Comparison of ENCODE assay signal across 39 cellular contexts in genomic region chr6:37595859-37596258, GRCh38.
"Had no signal": no experiment of that assay in that cellular context is flagged by ENCODE, and none has a peak within 500 bp of the region (broad histone marks: within the 10 kb centered on the region; RNA-seq: fewer than 3 reads in every experiment).

No MANE protein-coding gene starts in this region.

- H3K27ac Mint-ChIP-seq: activated CD4-positive, alpha-beta memory T cell treated with anti-CD3 and anti-CD28 coated beads, Interleukin-2, amount 10 ng/mL, durations not matched to agents 7 days and 5 days; activated CD4-positive, alpha-beta T cell treated with anti-CD3 and anti-CD28 coated beads for 36 hours; activated CD4-positive, alpha-beta T cell treated with anti-CD3 and anti-CD28 coated beads, Interleukin-2, amount 10 ng/mL, durations not matched to agents 7 days and 5 days; activated CD8-positive, alpha-beta memory T cell treated with anti-CD3 and anti-CD28 coated beads, Interleukin-2, amount 10 ng/mL, durations not matched to agents 7 days and 5 days; activated CD8-positive, alpha-beta T cell treated with anti-CD3 and anti-CD28 coated beads, Interleukin-2, amount 10 ng/mL, durations not matched to agents 7 days and 5 days; activated naive CD4-positive, alpha-beta T cell treated with anti-CD3 and anti-CD28 coated beads, Interleukin-2, amount 10 ng/mL, durations not matched to agents 7 days and 5 days; activated naive CD4-positive, alpha-beta T cell treated with anti-CD3 and anti-CD28 coated beads, Interleukin-2, amount 50 U/mL, for 24 hours; activated naive CD8-positive, alpha-beta T cell; activated naive CD8-positive, alpha-beta T cell treated with anti-CD3 and anti-CD28 coated beads, Interleukin-2, amount 10 ng/mL, durations not matched to agents 7 days and 5 days; activated naive CD8-positive, alpha-beta T cell treated with anti-CD3 and anti-CD28 coated beads, Interleukin-2, amount 50 U/mL, for 24 hours; activated T-cell treated with anti-CD3 and anti-CD28 coated beads, Interleukin-2, amount 50 U/mL, for 24 hours; activated T-helper 2 cell treated with anti-CD3 and anti-CD28 coated beads, Interferon-gamma antibody, Interleukin-2, Interleukin-4, amounts not matched to agents 10 μg/mL and 5 μg/mL and 100 μg/mL, durations not matched to agents 14 hours and 24 hours and 36 hours; brain; T-helper 1 cell treated with Interleukin-12 subunit alpha and Interleukin-12 subunit beta and Interleukin-4 antibody, amounts not matched to agents 30 μg/mL and 1 μg/mL, for 36 hours; T-helper 2 cell treated with Interferon-gamma antibody and Interleukin-4, amounts not matched to agents 5 μg/mL and 100 μg/mL, for 36 hours; WTC11 had no signal

- H3K36me3 ChIP-seq: ascending aorta, cardiac muscle cell, WERI-Rb-1 had no signal

- H3K4me1 ChIP-seq: ascending aorta had no signal

- H3K27ac ChIP-seq: ascending aorta, cardiac muscle cell, WERI-Rb-1 had no signal

- DNase-seq: activated CD4-positive, alpha-beta memory T cell treated with anti-CD3 and anti-CD28 coated beads, Interleukin-2, amount 10 ng/mL, durations not matched to agents 7 days and 5 days; activated CD4-positive, alpha-beta T cell treated with anti-CD3 and anti-CD28 coated beads for 1 hour; activated CD4-positive, alpha-beta T cell treated with anti-CD3 and anti-CD28 coated beads for 36 hours; activated CD4-positive, alpha-beta T cell treated with anti-CD3 and anti-CD28 coated beads for 48 hours; activated CD4-positive, alpha-beta T cell treated with anti-CD3 and anti-CD28 coated beads, Interleukin-2, amount 10 ng/mL, durations not matched to agents 7 days and 5 days; activated CD4-positive, alpha-beta T cell treated with anti-CD3 and anti-CD28 coated beads, Interleukin-2, amount 50 U/mL, for 48 hours; activated CD4-positive, CD25-positive, alpha-beta regulatory T cell; activated CD8-positive, alpha-beta memory T cell treated with anti-CD3 and anti-CD28 coated beads for 24 hours; activated CD8-positive, alpha-beta memory T cell treated with anti-CD3 and anti-CD28 coated beads, Interleukin-2, amount 10 ng/mL, durations not matched to agents 7 days and 5 days; activated CD8-positive, alpha-beta memory T cell treated with anti-CD3 and anti-CD28 coated beads, Interleukin-2, amount 50 U/mL, for 48 hours; activated CD8-positive, alpha-beta T cell treated with anti-CD3 and anti-CD28 coated beads, Interleukin-2, amount 10 ng/mL, durations not matched to agents 7 days and 5 days; activated effector memory CD4-positive, alpha-beta T cell treated with Interleukin-2 at 50 U/mL for 16 hours; activated gamma-delta T cell; activated naive CD4-positive, alpha-beta T cell treated with anti-CD3 and anti-CD28 coated beads, Interleukin-2, amount 10 ng/mL, durations not matched to agents 7 days and 5 days; activated naive CD4-positive, alpha-beta T cell treated with Interleukin-2 at 50 U/mL for 16 hours; activated naive CD8-positive, alpha-beta T cell treated with anti-CD3 and anti-CD28 coated beads, Interleukin-2, amount 10 ng/mL, durations not matched to agents 7 days and 5 days; activated naive CD8-positive, alpha-beta T cell treated with anti-CD3 and anti-CD28 coated beads, Interleukin-2, amount 50 U/mL, for 24 hours; activated T-cell treated with anti-CD3 and anti-CD28 coated beads, Interleukin-2, amount 50 U/mL, for 24 hours; activated T-cell treated with anti-CD3 and anti-CD28 coated beads, Interleukin-2, amount 50 U/mL, for 48 hours; amygdala; anterior cingulate cortex; caudate nucleus; cerebellar nuclear complex; T-helper 1 cell; T-helper 2 cell; T-helper 9 cell; WERI-Rb-1 had no signal

- ATAC-seq: activated CD4-positive, alpha-beta T cell treated with anti-CD3 and anti-CD28 coated beads for 36 hours; activated CD4-positive, CD25-positive, alpha-beta regulatory T cell treated with anti-CD3 and anti-CD28 coated beads, Interleukin-2, amount 50 U/mL, for 24 hours; activated CD8-positive, alpha-beta memory T cell treated with anti-CD3 and anti-CD28 coated beads, Interleukin-2, amount 10 ng/mL, durations not matched to agents 7 days and 5 days; activated CD8-positive, alpha-beta T cell treated with anti-CD3 and anti-CD28 coated beads, Interleukin-2, amount 10 ng/mL, durations not matched to agents 7 days and 5 days; activated naive CD8-positive, alpha-beta T cell treated with anti-CD3 and anti-CD28 coated beads, Interleukin-2, amount 50 U/mL, for 24 hours had no signal

- H3K36me3 Mint-ChIP-seq: activated CD8-positive, alpha-beta memory T cell treated with anti-CD3 and anti-CD28 coated beads, Interleukin-2, amount 10 ng/mL, durations not matched to agents 7 days and 5 days; activated naive CD4-positive, alpha-beta T cell treated with anti-CD3 and anti-CD28 coated beads, Interleukin-2, amount 10 ng/mL, durations not matched to agents 7 days and 5 days; activated naive CD4-positive, alpha-beta T cell treated with anti-CD3 and anti-CD28 coated beads, Interleukin-2, amount 50 U/mL, for 24 hours; activated naive CD8-positive, alpha-beta T cell; activated naive CD8-positive, alpha-beta T cell treated with anti-CD3 and anti-CD28 coated beads, Interleukin-2, amount 10 ng/mL, durations not matched to agents 7 days and 5 days; brain; WTC11 had no signal

- H3K27me3 Mint-ChIP-seq: activated naive CD8-positive, alpha-beta T cell treated with anti-CD3 and anti-CD28 coated beads, Interleukin-2, amount 10 ng/mL, durations not matched to agents 7 days and 5 days; activated naive CD8-positive, alpha-beta T cell treated with anti-CD3 and anti-CD28 coated beads, Interleukin-2, amount 50 U/mL, for 24 hours; activated T-cell treated with anti-CD3 and anti-CD28 coated beads, Interleukin-2, amount 50 U/mL, for 24 hours had no signal

- H3K9me3 Mint-ChIP-seq: activated CD4-positive, alpha-beta memory T cell treated with anti-CD3 and anti-CD28 coated beads, Interleukin-2, amount 10 ng/mL, durations not matched to agents 7 days and 5 days; activated CD4-positive, alpha-beta T cell treated with anti-CD3 and anti-CD28 coated beads, Interleukin-2, amount 10 ng/mL, durations not matched to agents 7 days and 5 days; activated naive CD4-positive, alpha-beta T cell treated with anti-CD3 and anti-CD28 coated beads, Interleukin-2, amount 10 ng/mL, durations not matched to agents 7 days and 5 days; activated naive CD4-positive, alpha-beta T cell treated with anti-CD3 and anti-CD28 coated beads, Interleukin-2, amount 50 U/mL, for 24 hours; activated naive CD8-positive, alpha-beta T cell treated with anti-CD3 and anti-CD28 coated beads, Interleukin-2, amount 10 ng/mL, durations not matched to agents 7 days and 5 days; activated naive CD8-positive, alpha-beta T cell treated with anti-CD3 and anti-CD28 coated beads, Interleukin-2, amount 50 U/mL, for 24 hours; activated T-cell treated with anti-CD3 and anti-CD28 coated beads, Interleukin-2, amount 50 U/mL, for 24 hours; activated T-helper 2 cell treated with anti-CD3 and anti-CD28 coated beads, Interferon-gamma antibody, Interleukin-2, Interleukin-4, amounts not matched to agents 10 μg/mL and 5 μg/mL and 100 μg/mL, durations not matched to agents 14 hours and 24 hours and 36 hours; central memory CD8-positive, alpha-beta T cell; T-helper 1 cell treated with Interleukin-12 subunit alpha and Interleukin-12 subunit beta and Interleukin-4 antibody, amounts not matched to agents 30 μg/mL and 1 μg/mL, for 36 hours; T-helper 2 cell treated with Interferon-gamma antibody and Interleukin-4, amounts not matched to agents 5 μg/mL and 100 μg/mL, for 36 hours; WTC11 had no signal

- H3K9me3 ChIP-seq: ascending aorta had no signal

- H3K27me3 ChIP-seq: ascending aorta, cardiac muscle cell had no signal

- H3K4me3 Mint-ChIP-seq: activated CD4-positive, alpha-beta memory T cell treated with anti-CD3 and anti-CD28 coated beads, Interleukin-2, amount 10 ng/mL, durations not matched to agents 7 days and 5 days; activated CD4-positive, alpha-beta T cell treated with anti-CD3 and anti-CD28 coated beads for 36 hours; activated CD4-positive, alpha-beta T cell treated with anti-CD3 and anti-CD28 coated beads, Interleukin-2, amount 10 ng/mL, durations not matched to agents 7 days and 5 days; activated CD8-positive, alpha-beta memory T cell treated with anti-CD3 and anti-CD28 coated beads, Interleukin-2, amount 10 ng/mL, durations not matched to agents 7 days and 5 days; activated CD8-positive, alpha-beta T cell treated with anti-CD3 and anti-CD28 coated beads, Interleukin-2, amount 10 ng/mL, durations not matched to agents 7 days and 5 days; activated naive CD4-positive, alpha-beta T cell treated with anti-CD3 and anti-CD28 coated beads, Interleukin-2, amount 10 ng/mL, durations not matched to agents 7 days and 5 days; activated naive CD4-positive, alpha-beta T cell treated with anti-CD3 and anti-CD28 coated beads, Interleukin-2, amount 50 U/mL, for 24 hours; activated naive CD8-positive, alpha-beta T cell; activated naive CD8-positive, alpha-beta T cell treated with anti-CD3 and anti-CD28 coated beads, Interleukin-2, amount 10 ng/mL, durations not matched to agents 7 days and 5 days; activated naive CD8-positive, alpha-beta T cell treated with anti-CD3 and anti-CD28 coated beads, Interleukin-2, amount 50 U/mL, for 24 hours; activated T-cell treated with anti-CD3 and anti-CD28 coated beads, Interleukin-2, amount 50 U/mL, for 24 hours; brain; central memory CD8-positive, alpha-beta T cell; T-helper 1 cell treated with Interleukin-12 subunit alpha and Interleukin-12 subunit beta and Interleukin-4 antibody, amounts not matched to agents 30 μg/mL and 1 μg/mL, for 36 hours; T-helper 2 cell treated with Interferon-gamma antibody and Interleukin-4, amounts not matched to agents 5 μg/mL and 100 μg/mL, for 36 hours; WTC11 had no signal

- H3K4me3 ChIP-seq: ascending aorta, cardiac muscle cell had no signal

- H3K4me1 Mint-ChIP-seq: activated CD4-positive, alpha-beta memory T cell treated with anti-CD3 and anti-CD28 coated beads, Interleukin-2, amount 10 ng/mL, durations not matched to agents 7 days and 5 days; activated CD4-positive, alpha-beta T cell treated with anti-CD3 and anti-CD28 coated beads for 36 hours; activated CD4-positive, alpha-beta T cell treated with anti-CD3 and anti-CD28 coated beads, Interleukin-2, amount 10 ng/mL, durations not matched to agents 7 days and 5 days; activated CD8-positive, alpha-beta memory T cell treated with anti-CD3 and anti-CD28 coated beads, Interleukin-2, amount 10 ng/mL, durations not matched to agents 7 days and 5 days; activated naive CD4-positive, alpha-beta T cell treated with anti-CD3 and anti-CD28 coated beads, Interleukin-2, amount 10 ng/mL, durations not matched to agents 7 days and 5 days; activated naive CD4-positive, alpha-beta T cell treated with anti-CD3 and anti-CD28 coated beads, Interleukin-2, amount 50 U/mL, for 24 hours; activated naive CD8-positive, alpha-beta T cell treated with anti-CD3 and anti-CD28 coated beads, Interleukin-2, amount 10 ng/mL, durations not matched to agents 7 days and 5 days; activated naive CD8-positive, alpha-beta T cell treated with anti-CD3 and anti-CD28 coated beads, Interleukin-2, amount 50 U/mL, for 24 hours; central memory CD8-positive, alpha-beta T cell had no signal

- FAIRE-seq: TTC549 had no signal
